Comparison of ENCODE assay signal across 12 cellular contexts in the genomic region with DNA sequence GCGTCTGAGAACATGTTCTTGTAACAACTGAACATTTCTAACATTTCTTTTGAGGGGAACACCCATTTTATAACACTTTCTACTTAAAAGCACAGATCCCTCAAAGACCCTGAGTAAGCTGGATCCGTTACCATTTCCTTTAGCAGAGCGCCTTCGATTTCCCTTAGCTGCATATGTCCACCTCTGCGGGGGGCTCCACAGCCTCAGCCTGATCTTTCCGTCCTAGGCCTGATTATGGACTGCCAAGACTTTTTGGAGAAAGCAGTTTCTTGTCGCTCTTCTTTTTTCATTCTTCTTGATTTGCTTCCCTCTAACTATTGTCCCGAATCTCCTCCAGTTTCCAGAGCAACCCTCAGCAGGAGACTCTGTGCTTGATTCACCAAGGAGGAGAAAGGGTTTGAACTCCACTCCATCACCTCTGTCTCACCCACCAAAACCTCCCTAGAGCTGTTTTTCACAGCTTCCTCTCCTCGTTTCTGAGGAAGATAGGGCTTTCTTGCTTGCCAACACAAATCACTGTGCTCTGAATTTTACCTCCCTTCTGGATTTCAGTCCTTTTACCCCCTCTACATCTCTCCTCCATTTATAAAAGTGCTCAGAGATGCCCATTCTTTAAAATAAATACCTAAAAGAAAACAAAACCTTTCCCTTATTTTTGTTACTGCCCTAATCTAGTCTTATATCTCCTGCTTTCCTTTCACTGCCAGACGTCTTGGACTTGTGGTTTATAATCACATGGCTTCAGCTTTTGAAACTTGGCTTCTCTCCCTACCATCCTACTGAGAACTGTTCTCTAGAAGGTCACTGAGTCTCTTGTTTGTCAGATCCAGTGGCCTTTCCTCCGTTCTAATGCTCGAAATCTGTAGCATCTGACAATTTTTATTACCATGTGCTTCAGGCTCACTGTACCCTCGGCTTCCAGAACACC. TPM values are rescaled to one million over a fixed set of nuclear protein-coding genes. Genes with fewer than 3 reads are reported as not detected.
DNase-seq lines count a peak whose midpoint lies in the region; ATAC-seq and TF ChIP-seq lines count a peak whose summit lies in the region.
"Had no signal": no experiment of that assay in that cellular context is flagged by ENCODE, and none has a peak within 500 bp of the region (broad histone marks: within the 10 kb centered on the region; RNA-seq: fewer than 3 reads in every experiment).

No MANE protein-coding gene starts in this region.

- H3K4me1 Mint-ChIP-seq in GM23338 = peaks cover 7% of the 10 kb centered on the region

- H3K27me3 ChIP-seq in layer of hippocampus (ENCODE audit: control insufficient read depth, insufficient read depth, low read length) (no peaks in the 10 kb centered on the region), GM23338 (ENCODE audit: insufficient read depth) (no peaks in the 10 kb centered on the region)

- H4K20me1 ChIP-seq in GM23338 (replicated peaks; ENCODE audit: insufficient read depth) = no peaks in the 10 kb centered on the region

- H3K9me2 ChIP-seq in GM23338 (ENCODE audit: insufficient read depth) = no peaks in the 10 kb centered on the region

- POLR2A ChIA-PET in HEK293 (lab: Yijun Ruan, JAX) = no interaction called here

- no peaks in the 10 kb centered on the region; the same call in 2 of the 3 replicates for H3K9me3 Mint-ChIP-seq in GM23338
- H3K9me3 Mint-ChIP-seq: activated naive CD4-positive, alpha-beta T cell treated with anti-CD3 and anti-CD28 coated beads, Interleukin-2, amount 10 ng/mL, durations not matched to agents 7 days and 5 days; T-helper 1 cell treated with Interleukin-12 subunit alpha and Interleukin-12 subunit beta and Interleukin-4 antibody, amounts not matched to agents 30 μg/mL and 1 μg/mL, for 36 hours had no signal

- no peaks in the 10 kb centered on the region; the same call in 1 of the 2 replicates for H3K4me1 ChIP-seq in HEK293 (ENCODE audit: control insufficient read depth, insufficient read depth, low read length)
- peaks cover 10% of the 10 kb centered on the region for H3K4me1 ChIP-seq in GM23338 (ENCODE audit: insufficient read depth)

- no peak overlapping the region for H2AFZ ChIP-seq in GM23338

- TF ChIP-seq CTCF in HEK293 (tag by site-specific recombination; IDR thresholded peaks at IDR 0.05) (no peak), GM23338 (conservative IDR thresholded peaks at IDR 0.05; ENCODE audit: low read depth in 2 of 2) (no peak)

- DNase-seq in astrocyte of the hippocampus (ENCODE audit: low read depth, low spot score) (peak; percentile 73), superior temporal gyrus (ENCODE audit: extremely low spot score) (peak; percentile 44), retina (no peak), NCI-H446 (lab: John Stamatoyannopoulos, UW) (no peak), GM23338 (ENCODE audit: low spot score) (no peak)
- DNase-seq: activated naive CD4-positive, alpha-beta T cell treated with anti-CD3 and anti-CD28 coated beads, Interleukin-2, amount 10 ng/mL, durations not matched to agents 7 days and 5 days; stimulated activated CD4-positive, alpha-beta T cell treated with anti-CD3 and anti-CD28 coated beads, Interleukin-4, amount 100 ng/mL, for 4 hours had no signal

- H3K27ac Mint-ChIP-seq in GM23338 = no peak overlapping the region
- H3K27ac Mint-ChIP-seq: activated naive CD4-positive, alpha-beta T cell treated with anti-CD3 and anti-CD28 coated beads, Interleukin-2, amount 10 ng/mL, durations not matched to agents 7 days and 5 days; T-helper 1 cell treated with Interleukin-12 subunit alpha and Interleukin-12 subunit beta and Interleukin-4 antibody, amounts not matched to agents 30 μg/mL and 1 μg/mL, for 36 hours had no signal

- no peaks in the 10 kb centered on the region; the same call in 1 of the 2 replicates for H3K79me2 ChIP-seq in GM23338 (replicated peaks; ENCODE audit: insufficient read depth)

- H3K4me3 ChIP-seq in HEK293 (ENCODE audit: low read depth, low read length) (no peak overlapping the region), GM23338 (no peak overlapping the region)

- H3K27ac ChIP-seq in HEK293 (ENCODE audit: extremely low read depth, low read depth, low read length) (no peak overlapping the region), layer of hippocampus (ENCODE audit: low read depth, low read length) (peak overlapping the region; percentile 50), GM23338 (ENCODE audit: low read depth) (no peak overlapping the region)

- no peaks in the 10 kb centered on the region for H3K9me3 ChIP-seq in HEK293 (ENCODE audit: control insufficient read depth, insufficient read depth, low read depth, low read length)

- no peak; the same call in 2 of the 3 replicates for ATAC-seq in GM23338
- ATAC-seq in GM18502 (IDR thresholded peaks at IDR 0.05; ENCODE audit: poor library complexity, unreplicated experiment) = no peak
- ATAC-seq: HCT116 had no signal

- CTCF ChIA-PET in HEK293 (lab: Yijun Ruan, JAX) = interaction anchor here (0.6 kb wide), 1 partner anchor 21 kb away, joined by 5 read pairs; no protein-coding TSS in a partner anchor

- no peaks in the 10 kb centered on the region for H3F3A ChIP-seq in GM23338 (replicated peaks; ENCODE audit: low read depth)

- H3K36me3 Mint-ChIP-seq in GM23338 (ENCODE audit: low read depth) = no peaks in the 10 kb centered on the region; the same call in 2 of the 3 replicates
- H3K36me3 Mint-ChIP-seq: activated naive CD4-positive, alpha-beta T cell treated with anti-CD3 and anti-CD28 coated beads, Interleukin-2, amount 10 ng/mL, durations not matched to agents 7 days and 5 days had no signal

- peaks cover 2% of the 10 kb centered on the region for H3K27me3 Mint-ChIP-seq in GM23338 (ENCODE audit: insufficient read depth, low read depth, poor library complexity)

- H3K4me2 ChIP-seq in GM23338 = no peak overlapping the region

- H3K36me3 ChIP-seq in HEK293 (ENCODE audit: control insufficient read depth in 2 of 2, insufficient read depth in 1 of 2, low read length in 2 of 2) (no peaks in the 10 kb centered on the region), GM23338 (ENCODE audit: insufficient read depth) (no peaks in the 10 kb centered on the region)

- no peak overlapping the region; the same call in 2 of the 3 replicates for H3K4me3 Mint-ChIP-seq in GM23338
- H3K4me3 Mint-ChIP-seq: activated naive CD4-positive, alpha-beta T cell treated with anti-CD3 and anti-CD28 coated beads, Interleukin-2, amount 10 ng/mL, durations not matched to agents 7 days and 5 days; T-helper 1 cell treated with Interleukin-12 subunit alpha and Interleukin-12 subunit beta and Interleukin-4 antibody, amounts not matched to agents 30 μg/mL and 1 μg/mL, for 36 hours had no signal

TF ChIP-seq in HEK293, 187 proteins besides CTCF, POLR2A, EP300 and RAD21:
- TF ChIP-seq ZBTB17 (tag by site-specific recombination; IDR thresholded peaks at IDR 0.05) (peak; percentile 28), ZBTB21 (tag by site-specific recombination; IDR thresholded peaks at IDR 0.05) (no peak)

TF ChIP-seq in GM23338, 12 proteins besides CTCF, POLR2A, EP300 and RAD21 (continues in another document):
- no peak for TF ChIP-seq EZH2 (IDR thresholded peaks at IDR 0.05; ENCODE audit: low read depth, unreplicated experiment)
- no peak for TF ChIP-seq ZNF114 (CRISPR knock-in tag; IDR thresholded peaks at IDR 0.05)
- no peak for TF ChIP-seq STAT1 (IDR thresholded peaks at IDR 0.05; ENCODE audit: unreplicated experiment)
- no peak for TF ChIP-seq POLR2AphosphoS5 (IDR thresholded peaks at IDR 0.05; ENCODE audit: low read depth)
- no peak for TF ChIP-seq JUNB (IDR thresholded peaks at IDR 0.05; ENCODE audit: unreplicated experiment)
- TF ChIP-seq, protein P1, sequence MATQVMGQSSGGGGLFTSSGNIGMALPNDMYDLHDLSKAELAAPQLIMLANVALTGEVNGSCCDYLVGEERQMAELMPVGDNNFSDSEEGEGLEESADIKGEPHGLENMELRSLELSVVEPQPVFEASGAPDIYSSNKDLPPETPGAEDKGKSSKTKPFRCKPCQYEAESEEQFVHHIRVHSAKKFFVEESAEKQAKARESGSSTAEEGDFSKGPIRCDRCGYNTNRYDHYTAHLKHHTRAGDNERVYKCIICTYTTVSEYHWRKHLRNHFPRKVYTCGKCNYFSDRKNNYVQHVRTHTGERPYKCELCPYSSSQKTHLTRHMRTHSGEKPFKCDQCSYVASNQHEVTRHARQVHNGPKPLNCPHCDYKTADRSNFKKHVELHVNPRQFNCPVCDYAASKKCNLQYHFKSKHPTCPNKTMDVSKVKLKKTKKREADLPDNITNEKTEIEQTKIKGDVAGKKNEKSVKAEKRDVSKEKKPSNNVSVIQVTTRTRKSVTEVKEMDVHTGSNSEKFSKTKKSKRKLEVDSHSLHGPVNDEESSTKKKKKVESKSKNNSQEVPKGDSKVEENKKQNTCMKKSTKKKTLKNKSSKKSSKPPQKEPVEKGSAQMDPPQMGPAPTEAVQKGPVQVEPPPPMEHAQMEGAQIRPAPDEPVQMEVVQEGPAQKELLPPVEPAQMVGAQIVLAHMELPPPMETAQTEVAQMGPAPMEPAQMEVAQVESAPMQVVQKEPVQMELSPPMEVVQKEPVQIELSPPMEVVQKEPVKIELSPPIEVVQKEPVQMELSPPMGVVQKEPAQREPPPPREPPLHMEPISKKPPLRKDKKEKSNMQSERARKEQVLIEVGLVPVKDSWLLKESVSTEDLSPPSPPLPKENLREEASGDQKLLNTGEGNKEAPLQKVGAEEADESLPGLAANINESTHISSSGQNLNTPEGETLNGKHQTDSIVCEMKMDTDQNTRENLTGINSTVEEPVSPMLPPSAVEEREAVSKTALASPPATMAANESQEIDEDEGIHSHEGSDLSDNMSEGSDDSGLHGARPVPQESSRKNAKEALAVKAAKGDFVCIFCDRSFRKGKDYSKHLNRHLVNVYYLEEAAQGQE (IDR thresholded peaks at IDR 0.05; ENCODE audit: unreplicated experiment) = no peak
- TF ChIP-seq ZNF331 (CRISPR knock-in tag; IDR thresholded peaks at IDR 0.05; ENCODE audit: low read depth) = no peak
- TF ChIP-seq EZH2phosphoT487 (IDR thresholded peaks at IDR 0.05; ENCODE audit: unreplicated experiment) = no peak
- TF ChIP-seq, protein P2, sequence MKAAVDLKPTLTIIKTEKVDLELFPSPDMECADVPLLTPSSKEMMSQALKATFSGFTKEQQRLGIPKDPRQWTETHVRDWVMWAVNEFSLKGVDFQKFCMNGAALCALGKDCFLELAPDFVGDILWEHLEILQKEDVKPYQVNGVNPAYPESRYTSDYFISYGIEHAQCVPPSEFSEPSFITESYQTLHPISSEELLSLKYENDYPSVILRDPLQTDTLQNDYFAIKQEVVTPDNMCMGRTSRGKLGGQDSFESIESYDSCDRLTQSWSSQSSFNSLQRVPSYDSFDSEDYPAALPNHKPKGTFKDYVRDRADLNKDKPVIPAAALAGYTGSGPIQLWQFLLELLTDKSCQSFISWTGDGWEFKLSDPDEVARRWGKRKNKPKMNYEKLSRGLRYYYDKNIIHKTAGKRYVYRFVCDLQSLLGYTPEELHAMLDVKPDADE (IDR thresholded peaks at IDR 0.05) = no peak
- no peak for TF ChIP-seq NANOG (IDR thresholded peaks at IDR 0.05; ENCODE audit: borderline replicate concordance)
- TF ChIP-seq CREB1 (CRISPR knock-in tag; IDR thresholded peaks at IDR 0.05; ENCODE audit: low read depth) = no peak

RNA-seq across cellular contexts. Expression of a gene that starts 30.5 kb away (rescaled TPM):
- total RNA-seq in GM23338 (2014; rRNA removed; shearing (Covaris generic)) = 26.7 and 27.8 TPM in 2 replicates
- 2.6 and 4.2 TPM in 2 replicates for polyA plus RNA-seq in GM23338 (2016; fragmentation: Nextera tagmentation; extraction: Ambion mirVana)

Comparison
In these comparisons a context has a peak if more than half of its experiments do, and no peak if none do; other contexts are left out.
1. DNase-seq: peak in astrocyte of the hippocampus (single experiment) and superior temporal gyrus (single experiment); none in retina (single experiment), NCI-H446 (0 of 2) and GM23338 (single experiment).